Comparison of ENCODE assay signal across 8 cellular contexts in the genomic region with DNA sequence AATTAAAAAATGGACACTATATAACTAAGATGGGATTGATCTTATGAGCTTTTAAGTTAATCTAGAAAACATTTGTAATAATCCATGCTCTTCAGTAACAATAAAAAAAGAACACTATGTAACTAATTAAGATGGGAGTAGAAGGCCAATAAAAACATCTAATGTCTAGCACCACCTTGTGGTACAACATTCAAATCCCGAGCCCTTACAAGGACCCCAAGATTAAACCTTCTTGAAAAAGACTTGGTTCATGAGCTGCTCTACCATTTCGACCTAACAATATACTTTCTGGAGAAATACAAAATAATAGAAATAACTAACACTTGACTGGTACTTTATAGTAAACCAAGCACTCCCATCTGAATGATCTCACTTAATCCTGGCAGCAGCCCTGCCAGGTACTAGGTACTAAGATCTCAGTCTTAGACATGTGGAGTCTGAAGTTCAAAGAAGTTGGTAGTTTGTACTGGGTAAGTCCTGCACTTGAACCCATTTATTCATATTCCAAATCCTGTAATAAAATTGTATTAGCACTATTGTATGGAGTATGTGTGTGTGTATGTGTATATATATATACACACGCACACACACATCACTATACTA. TPM values are rescaled to one million over a fixed set of nuclear protein-coding genes. Genes with fewer than 3 reads are reported as not detected.
A peak's percentile ranks its signal among the peaks of the same experiment; 100 is the strongest.
DNase-seq lines count a peak whose midpoint lies in the region; ATAC-seq, FAIRE-seq and TF ChIP-seq lines count a peak whose summit lies in the region.

No MANE protein-coding gene starts in this region.

- POLR2A ChIA-PET in PC-9 (lab: Charles Lee; ENCODE audit: unreplicated experiment), result interaction anchor here (0.6 kb wide), 2 partner anchors 66 to 139 kb away, joined by 3 read pairs; no protein-coding TSS in a partner anchor

- intact Hi-C loops in PC-9 (cut with micrococcal nuclease; ENCODE audit: unreplicated experiment), result loop anchor here (1.0 to 10.0 kb wide), 7 partner anchors 27 to 481 kb away; partner anchors contain the start of gene CAPN7

- H3K79me2 ChIP-seq in PC-9 (ENCODE audit: low read depth), result no peaks in the 10 kb centered on the region

- H3K9me2 ChIP-seq in PC-9 (ENCODE audit: insufficient read depth), result no peaks in the 10 kb centered on the region

- H2AFZ ChIP-seq in PC-9, result no peak overlapping the region

- TF ChIP-seq CTCF in PC-9 (conservative IDR thresholded peaks at IDR 0.05), result peak; percentile 84

- CTCF ChIA-PET in PC-9 (lab: Charles Lee), result interaction anchor here (0.6 to 1.7 kb wide), 6 partner anchors 27 to 202 kb away, joined by 3 to 18 read pairs (median 4); no protein-coding TSS in a partner anchor

- peaks cover 3% of the 10 kb centered on the region; the same call in 1 of the 2 replicates for H3K36me3 ChIP-seq in PC-9 (ENCODE audit: low read depth)

- H3K9me3 ChIP-seq in PC-9 (ENCODE audit: insufficient read depth, low read depth), result no peaks in the 10 kb centered on the region

- no peak overlapping the region for H3K4me3 ChIP-seq in PC-9

- DNase-seq in stimulated activated CD4-positive, alpha-beta T cell treated with anti-CD3 and anti-CD28 coated beads, Interleukin-4, amount 100 ng/mL, for 24 hours, result peak; percentile 12
- no peak for DNase-seq in stimulated activated CD4-positive, alpha-beta T cell treated with anti-CD3 and anti-CD28 coated beads, Interleukin-12 subunit alpha, Interleukin-12 subunit beta, amount 100 ng/mL, for 4 hours
- DNase-seq in HTR-8/SVneo (ENCODE audit: insufficient read length, low spot score) (peak; percentile 38), PC-9 (no peak), medulla oblongata (ENCODE audit: extremely low spot score) (peak; percentile 76)
- peak; percentile 9 for DNase-seq in effector CD4-positive, alpha-beta T cell

- H3K4me2 ChIP-seq in PC-9, result no peak overlapping the region

- no peaks in the 10 kb centered on the region for H3F3A ChIP-seq in PC-9 (ENCODE audit: insufficient read depth, low read depth)

- BruUV-seq in PC-9 (replicated peaks; lab: Mats Ljungman, UMichigan), result no TSS peak

- no peak for FAIRE-seq in HTR-8/SVneo (lab: Jason Lieb, UNC)

- no peaks in the 10 kb centered on the region for H3K27me3 ChIP-seq in PC-9 (ENCODE audit: insufficient read depth, low read depth)

- H3K4me1 ChIP-seq in PC-9 (replicated peaks; ENCODE audit: insufficient read depth), result peaks cover 8% of the 10 kb centered on the region; the same call in 1 of the 2 replicates

- no peak overlapping the region for H3K27ac ChIP-seq in PC-9

- no peak for ATAC-seq in HG03460 (IDR thresholded peaks at IDR 0.05; ENCODE audit: unreplicated experiment)
- no peak for ATAC-seq in HG03196 (IDR thresholded peaks at IDR 0.05; ENCODE audit: unreplicated experiment)

- H4K20me1 ChIP-seq in PC-9 (ENCODE audit: insufficient read depth), result no peaks in the 10 kb centered on the region

RNA-seq across cellular contexts. Expression of gene METTL6, which starts 21.8 kb away (rescaled TPM):
- total RNA-seq in PC-9 (2021), result 14.2 and 17.2 TPM in 2 replicates

RNA-seq across cellular contexts. Expression of gene EAF1, which starts 21.8 kb away (rescaled TPM):
- total RNA-seq in PC-9 (2021), result 15.8 and 16.4 TPM in 2 replicates

Comparison
In these comparisons a context has a peak if more than half of its experiments do, and no peak if none do; other contexts are left out.
1. DNase-seq: peak in stimulated activated CD4-positive, alpha-beta T cell treated with anti-CD3 and anti-CD28 coated beads, Interleukin-4, amount 100 ng/mL, for 24 hours (single experiment), HTR-8/SVneo (single experiment), effector CD4-positive, alpha-beta T cell (single experiment) and medulla oblongata (single experiment); none in stimulated activated CD4-positive, alpha-beta T cell treated with anti-CD3 and anti-CD28 coated beads, Interleukin-12 subunit alpha, Interleukin-12 subunit beta, amount 100 ng/mL, for 4 hours (single experiment) and PC-9 (0 of 2).